Comparison of ENCODE assay signal across 1 cellular context in genomic region chr17:5488752-5489151, GRCh38.
TF ChIP-seq lines count a peak whose summit lies in the region.

No MANE protein-coding gene starts in this region.

TF ChIP-seq in endothelial cell of umbilical vein, 7 proteins besides CTCF, POLR2A, EP300 and RAD21:
- TF ChIP-seq EZH2 (IDR thresholded peaks at IDR 0.05; ENCODE audit: borderline replicate concordance, low read depth, low read length, severe bottlenecking) = no peak
- TF ChIP-seq FOS (IDR thresholded peaks at IDR 0.05; ENCODE audit: borderline replicate concordance, insufficient read depth, low read length) = no peak
- TF ChIP-seq GATA2 (IDR thresholded peaks at IDR 0.05; ENCODE audit: insufficient read depth, insufficient read length, low read depth, low read length) = no peak
- no peak for TF ChIP-seq JUN (IDR thresholded peaks at IDR 0.05; ENCODE audit: borderline replicate concordance, insufficient read depth, insufficient read length, low read depth)
- TF ChIP-seq, protein P1, sequence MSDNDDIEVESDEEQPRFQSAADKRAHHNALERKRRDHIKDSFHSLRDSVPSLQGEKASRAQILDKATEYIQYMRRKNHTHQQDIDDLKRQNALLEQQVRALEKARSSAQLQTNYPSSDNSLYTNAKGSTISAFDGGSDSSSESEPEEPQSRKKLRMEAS (IDR thresholded peaks at IDR 0.05; ENCODE audit: insufficient read depth, insufficient read length) = no peak
- TF ChIP-seq POLR2AphosphoS5 (IDR thresholded peaks at IDR 0.05; ENCODE audit: insufficient read depth, low read depth, low read length) = no peak
